Comparison of ENCODE assay signal across 18 cellular contexts in genomic region chr6:38320817-38321216, GRCh38.
DNase-seq lines count a peak whose midpoint lies in the region; ATAC-seq, FAIRE-seq and TF ChIP-seq lines count a peak whose summit lies in the region.
"Had no signal": no experiment of that assay in that cellular context is flagged by ENCODE, and none has a peak within 500 bp of the region (broad histone marks: within the 10 kb centered on the region; RNA-seq: fewer than 3 reads in every experiment).

No MANE protein-coding gene starts in this region.

- TF ChIP-seq EP300 in HepG2 (IDR thresholded peaks at IDR 0.05; ENCODE audit: low read depth in 2 of 2, low read length in 2 of 2) (no peak), HepG2 (CRISPR knock-in tag; IDR thresholded peaks at IDR 0.05; ENCODE audit: borderline replicate concordance) (no peak)

- POLR2A ChIA-PET in HepG2 (lab: Yijun Ruan, JAX): no interaction called here

- H3K9me3 ChIP-seq in HepG2 (ENCODE audit: low read length): no peaks in the 10 kb centered on the region
- H3K9me3 ChIP-seq in right lobe of liver: no peaks in the 10 kb centered on the region
- H3K9me3 ChIP-seq: tibial artery had no signal

- H3K4me1 ChIP-seq in HepG2 (ENCODE audit: insufficient read depth, low read length) (no peaks in the 10 kb centered on the region), right lobe of liver (no peaks in the 10 kb centered on the region), GM23338 (ENCODE audit: insufficient read depth) (no peaks in the 10 kb centered on the region)
- H3K4me1 ChIP-seq: tibial artery had no signal

- FAIRE-seq in HepG2 (lab: Jason Lieb, UNC) (no peak), RCC 7860 (lab: Jason Lieb, UNC) (no peak)
- FAIRE-seq: endometrium had no signal

- H3K36me3 ChIP-seq in HepG2 (replicated peaks in 1 of 2; ENCODE audit: control insufficient read depth in 1 of 2, insufficient read depth in 2 of 2, low read length in 2 of 2) (no peaks in the 10 kb centered on the region), right lobe of liver (no peaks in the 10 kb centered on the region), GM23338 (ENCODE audit: insufficient read depth) (no peaks in the 10 kb centered on the region)
- H3K36me3 ChIP-seq: tibial artery had no signal

- DNase-seq in HepG2 (ENCODE audit: low spot score) (no peak), right lobe of liver (no peak), RCC 7860 (ENCODE audit: low spot score) (no peak), GM23338 (ENCODE audit: low spot score) (no peak), NCI-H128 (lab: John Stamatoyannopoulos, UW; ENCODE audit: unreplicated experiment) (no peak), pons (ENCODE audit: low spot score) (no peak)
- DNase-seq: 8988T; activated CD4-positive, alpha-beta T cell treated with anti-CD3 and anti-CD28 coated beads for 1 hour; activated T-cell treated with anti-CD3 and anti-CD28 coated beads, Interleukin-2, amount 50 U/mL, for 72 hours; COR-L47; NCI-H1930; NK-92 treated with Interleukin-12 subunit alpha and Interleukin-12 subunit beta, amount 100 ng/mL, for 24 hours; tibial artery had no signal

- no peak overlapping the region for H3K27ac Mint-ChIP-seq in GM23338
- H3K27ac Mint-ChIP-seq: activated T-cell treated with anti-CD3 and anti-CD28 coated beads, Interleukin-2, amount 50 U/mL, for 72 hours; natural killer cell treated with Interleukin-12 subunit alpha and Interleukin-12 subunit beta and Interleukin-15 and Interleukin-18, amount 100 ng/mL, for 72 hours had no signal

- H3K9me2 ChIP-seq in GM23338 (ENCODE audit: insufficient read depth): no peaks in the 10 kb centered on the region

- 40% methylated on average over 6 of the region's 6 CpGs for WGBS in HepG2 (ENCODE audit: low lambda C conversion rate)
- 88% methylated on average over 4 of the region's 6 CpGs for WGBS in right lobe of liver (ENCODE audit: insufficient coverage, low coverage, low lambda C conversion rate, missing lambda C conversion rate)

- H3K9ac ChIP-seq in HepG2 (ENCODE audit: insufficient read depth, low read depth, low read length): no peak overlapping the region

- no peaks in the 10 kb centered on the region for H3K27me3 Mint-ChIP-seq in GM23338 (ENCODE audit: insufficient read depth, low read depth, poor library complexity)
- H3K27me3 Mint-ChIP-seq: natural killer cell treated with Interleukin-12 subunit alpha and Interleukin-12 subunit beta and Interleukin-15 and Interleukin-18, amount 100 ng/mL, for 72 hours had no signal

- in situ Hi-C loops in HepG2 (cut with HindIII; ENCODE audit: extremely low pct_ligation_motif_present, low pct_unique_long_range_greater_than_20kb): no loop called here

- H3K27ac ChIP-seq in HepG2 (ENCODE audit: extremely low read length, insufficient read depth, low read length) (no peak overlapping the region), right lobe of liver (no peak overlapping the region), GM23338 (ENCODE audit: low read depth) (no peak overlapping the region)
- H3K27ac ChIP-seq: tibial artery had no signal

- H3K4me3 Mint-ChIP-seq in GM23338: no peak overlapping the region
- H3K4me3 Mint-ChIP-seq: activated T-cell treated with anti-CD3 and anti-CD28 coated beads, Interleukin-2, amount 50 U/mL, for 72 hours; natural killer cell treated with Interleukin-12 subunit alpha and Interleukin-12 subunit beta and Interleukin-15 and Interleukin-18, amount 100 ng/mL, for 72 hours had no signal

- CTCF ChIA-PET in HepG2 (lab: Yijun Ruan, JAX; ENCODE audit: low intra/inter-chr PET ratio, low total read pairs): no interaction called here

- no peak for ATAC-seq in HepG2
- no peak for ATAC-seq in right lobe of liver
- ATAC-seq in HG02610 (IDR thresholded peaks at IDR 0.05; ENCODE audit: unreplicated experiment): peak; percentile 65
- peak; percentile 59 for ATAC-seq in HG03442 (IDR thresholded peaks at IDR 0.05; ENCODE audit: unreplicated experiment)
- no peak for ATAC-seq in GM23338
- ATAC-seq: activated T-cell treated with anti-CD3 and anti-CD28 coated beads, Interleukin-2, amount 50 U/mL, for 72 hours; HCT116; natural killer cell treated with Interleukin-12 subunit alpha and Interleukin-12 subunit beta and Interleukin-15 and Interleukin-18, amount 100 ng/mL, for 72 hours had no signal

- H4K20me1 ChIP-seq in HepG2 (ENCODE audit: insufficient read depth, low read length) (no peaks in the 10 kb centered on the region), GM23338 (replicated peaks; ENCODE audit: insufficient read depth) (no peaks in the 10 kb centered on the region)

- intact Hi-C loops in HepG2 (cut with micrococcal nuclease; ENCODE audit: unreplicated experiment): no loop called here
- intact Hi-C loops in right lobe of liver (cut with DNase I): no loop called here

- H3K4me2 ChIP-seq in HepG2 (ENCODE audit: low read depth, low read length) (no peak overlapping the region), GM23338 (no peak overlapping the region)

- H3K4me3 ChIP-seq in HepG2 (replicated peaks in 1 of 3; ENCODE audit: insufficient read depth in 1 of 3, low read depth in 2 of 3, low read length in 3 of 3) (no peak overlapping the region), right lobe of liver (no peak overlapping the region), GM23338 (no peak overlapping the region)
- H3K4me3 ChIP-seq: tibial artery had no signal

- H3K27me3 ChIP-seq in HepG2 (ENCODE audit: control insufficient read depth in 1 of 2, insufficient read depth in 2 of 2, low read length in 2 of 2) (no peaks in the 10 kb centered on the region), right lobe of liver (no peaks in the 10 kb centered on the region), GM23338 (ENCODE audit: insufficient read depth) (no peaks in the 10 kb centered on the region)
- H3K27me3 ChIP-seq: tibial artery had no signal

- no peak for TF ChIP-seq RAD21 in HepG2 (CRISPR knock-in tag; IDR thresholded peaks at IDR 0.05)

- peaks cover 7% of the 10 kb centered on the region; the same call in 1 of the 3 replicates for H3K4me1 Mint-ChIP-seq in GM23338

- H3K79me2 ChIP-seq in HepG2 (ENCODE audit: insufficient read depth, low read length): no peaks in the 10 kb centered on the region
- no peaks in the 10 kb centered on the region for H3K79me2 ChIP-seq in GM23338 (replicated peaks; ENCODE audit: insufficient read depth)

- TF ChIP-seq POLR2A in HepG2 (IDR thresholded peaks at IDR 0.05; ENCODE audit: insufficient read depth in 1 of 2, low read depth in 2 of 2, low read length in 2 of 2): no peak
- no peak for TF ChIP-seq POLR2A in right lobe of liver (IDR thresholded peaks at IDR 0.05)

- TF ChIP-seq CTCF in HepG2 (CRISPR knock-in tag; IDR thresholded peaks at IDR 0.05) (no peak), right lobe of liver (IDR thresholded peaks at IDR 0.05) (no peak), GM23338 (conservative IDR thresholded peaks at IDR 0.05; ENCODE audit: low read depth in 2 of 2) (no peak)

- H3F3A ChIP-seq in GM23338 (replicated peaks; ENCODE audit: low read depth): no peaks in the 10 kb centered on the region

- H3K9me3 Mint-ChIP-seq in GM23338: no peaks in the 10 kb centered on the region
- H3K9me3 Mint-ChIP-seq: activated T-cell treated with anti-CD3 and anti-CD28 coated beads, Interleukin-2, amount 50 U/mL, for 72 hours; natural killer cell treated with Interleukin-12 subunit alpha and Interleukin-12 subunit beta and Interleukin-15 and Interleukin-18, amount 100 ng/mL, for 72 hours had no signal

- no peaks in the 10 kb centered on the region for H3K36me3 Mint-ChIP-seq in GM23338 (ENCODE audit: low read depth)
- H3K36me3 Mint-ChIP-seq: natural killer cell treated with Interleukin-12 subunit alpha and Interleukin-12 subunit beta and Interleukin-15 and Interleukin-18, amount 100 ng/mL, for 72 hours had no signal

- no TSS peak for BruUV-seq in HepG2 (replicated peaks; lab: Mats Ljungman, UMichigan)

- H2AFZ ChIP-seq in HepG2 (ENCODE audit: low read length) (no peak overlapping the region), GM23338 (no peak overlapping the region)

TF ChIP-seq in HepG2, 621 proteins besides CTCF, POLR2A, EP300 and RAD21:
- TF ChIP-seq MAFK (conservative IDR thresholded peaks at IDR 0.05 in 1 of 2, IDR thresholded peaks at IDR 0.05 in 1 of 2; ENCODE audit: low read length in 2 of 2): peak; percentile 35 to 47; a peak in 2 of 4 replicates
- TF ChIP-seq, protein P1, sequence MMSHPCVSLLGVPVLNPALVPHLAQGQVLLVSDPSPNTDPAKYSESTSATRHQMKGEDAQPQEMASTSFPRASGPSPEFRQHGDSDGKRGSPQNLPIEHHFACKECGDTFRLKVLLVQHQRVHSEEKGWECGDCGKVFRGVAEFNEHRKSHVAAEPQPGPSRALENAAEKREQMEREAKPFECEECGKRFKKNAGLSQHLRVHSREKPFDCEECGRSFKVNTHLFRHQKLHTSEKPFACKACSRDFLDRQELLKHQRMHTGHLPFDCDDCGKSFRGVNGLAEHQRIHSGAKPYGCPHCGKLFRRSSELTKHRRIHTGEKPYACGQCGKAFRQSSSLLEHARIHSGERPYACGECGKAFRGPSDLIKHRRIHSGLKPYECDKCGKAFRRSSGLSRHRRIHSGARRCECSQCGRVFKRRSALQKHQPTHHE (CRISPR knock-in tag; IDR thresholded peaks at IDR 0.05; ENCODE audit: borderline replicate concordance): no peak
TF ChIP-seq in HepG2: peak in this region for 1.

TF ChIP-seq in GM23338, 12 proteins besides CTCF, POLR2A, EP300 and RAD21 (continues in another document):
- no peak for TF ChIP-seq EZH2phosphoT487 (IDR thresholded peaks at IDR 0.05; ENCODE audit: unreplicated experiment)
- TF ChIP-seq CREB1 (CRISPR knock-in tag; IDR thresholded peaks at IDR 0.05; ENCODE audit: low read depth): no peak

Comparison
In these comparisons a context has a peak if more than half of its experiments do, and no peak if none do; other contexts are left out.
1. ATAC-seq: peak in HG02610 (single experiment) and HG03442 (single experiment); none in HepG2 (single experiment), right lobe of liver (0 of 4) and GM23338 (single experiment).